Comparison of ENCODE assay signal across 13 cellular contexts in genomic region chr3:123258359-123258758, GRCh38. TPM values are rescaled to one million over a fixed set of nuclear protein-coding genes. Genes with fewer than 3 reads are reported as not detected.
A peak's percentile ranks its signal among the peaks of the same experiment; 100 is the strongest.
DNase-seq lines count a peak whose midpoint lies in the region; ATAC-seq, FAIRE-seq and TF ChIP-seq lines count a peak whose summit lies in the region.
"Had no signal": no experiment of that assay in that cellular context is flagged by ENCODE, and none has a peak within 500 bp of the region (broad histone marks: within the 10 kb centered on the region; RNA-seq: fewer than 3 reads in every experiment).

No MANE protein-coding gene starts in this region.

- peaks cover 43% of the 10 kb centered on the region for H3K36me3 Mint-ChIP-seq in CD8-positive, alpha-beta T cell

- no peaks in the 10 kb centered on the region for H3K4me1 ChIP-seq in CD8-positive, alpha-beta T cell (ENCODE audit: insufficient read depth, low read length)
- H3K4me1 ChIP-seq in adipocyte (ENCODE audit: control insufficient read depth, insufficient read depth, low read length) (peaks cover 5% of the 10 kb centered on the region), upper lobe of left lung (no peaks in the 10 kb centered on the region)
- H3K4me1 ChIP-seq: SJSA1 had no signal

- peak overlapping the region; percentile 16 for H3K9ac ChIP-seq in adipocyte (ENCODE audit: low read length)
- H3K9ac ChIP-seq: KMS-11 had no signal

- no peaks in the 10 kb centered on the region for H3K9me3 Mint-ChIP-seq in CD8-positive, alpha-beta T cell

- ATAC-seq in CD8-positive, alpha-beta T cell: no peak
- ATAC-seq in upper lobe of left lung (ENCODE audit: low FRiP score in 2 of 2): no peak

- no peaks in the 10 kb centered on the region for H3K27me3 ChIP-seq in CD8-positive, alpha-beta T cell (ENCODE audit: insufficient read depth, low read length)
- no peaks in the 10 kb centered on the region for H3K27me3 ChIP-seq in adipocyte (replicated peaks; ENCODE audit: control insufficient read depth, insufficient read depth, low read length)
- H3K27me3 ChIP-seq in upper lobe of left lung: no peaks in the 10 kb centered on the region
- H3K27me3 ChIP-seq: SJSA1 had no signal

- TF ChIP-seq POLR2A in upper lobe of left lung (IDR thresholded peaks at IDR 0.05): no peak

- H3K27ac ChIP-seq in CD8-positive, alpha-beta T cell (ENCODE audit: low read depth, low read length): no peak overlapping the region
- H3K27ac ChIP-seq in upper lobe of left lung: no peak overlapping the region
- H3K27ac ChIP-seq: KMS-11, SJSA1 had no signal

- no peaks in the 10 kb centered on the region for H3K27me3 Mint-ChIP-seq in CD8-positive, alpha-beta T cell (ENCODE audit: low read depth)

- POLR2A ChIA-PET in CD8-positive, alpha-beta T cell (lab: Charles Lee): no interaction called here

- no peak overlapping the region for H3K4me3 Mint-ChIP-seq in CD8-positive, alpha-beta T cell

- DNase-seq in CD8-positive, alpha-beta T cell: no peak
- no peak for DNase-seq in GM19239 (ENCODE audit: insufficient read length, low spot score)
- DNase-seq in adipocyte (ENCODE audit: low read depth): peak; percentile 19
- peak; percentile 32 for DNase-seq in fibroblast of the aortic adventitia (ENCODE audit: low read depth)
- no peak for DNase-seq in activated naive CD4-positive, alpha-beta T cell treated with anti-CD3 and anti-CD28 coated beads, Interleukin-2, amount 50 U/mL, for 16 hours
- no peak for DNase-seq in H4 (ENCODE audit: low spot score)
- DNase-seq in upper lobe of left lung: no peak
- DNase-seq: DND-41, GOT3, NCI-H187 had no signal

- no peaks in the 10 kb centered on the region for H3K9me3 ChIP-seq in CD8-positive, alpha-beta T cell (ENCODE audit: low read length)
- H3K9me3 ChIP-seq in adipocyte (ENCODE audit: control insufficient read depth, low read length): no peaks in the 10 kb centered on the region
- no peaks in the 10 kb centered on the region for H3K9me3 ChIP-seq in upper lobe of left lung
- H3K9me3 ChIP-seq: SJSA1 had no signal

- no peak overlapping the region for H3K4me3 ChIP-seq in CD8-positive, alpha-beta T cell (ENCODE audit: low read depth, low read length)
- H3K4me3 ChIP-seq in adipocyte (ENCODE audit: low read length) (no peak overlapping the region), fibroblast of the aortic adventitia (ENCODE audit: low read depth, low read length) (no peak overlapping the region), upper lobe of left lung (no peak overlapping the region)
- H3K4me3 ChIP-seq: GM12878, SJSA1 had no signal

- no peak for TF ChIP-seq EP300 in upper lobe of left lung (IDR thresholded peaks at IDR 0.05)

- no peaks in the 10 kb centered on the region for H3K36me3 ChIP-seq in CD8-positive, alpha-beta T cell (ENCODE audit: insufficient read depth, low read length)
- H3K36me3 ChIP-seq in adipocyte (ENCODE audit: control insufficient read depth, insufficient read depth, low read length, severe bottlenecking): peaks cover 4% of the 10 kb centered on the region
- peaks cover 0 to 11% (median 0%) of the 10 kb centered on the region in 4 donors for H3K36me3 ChIP-seq in upper lobe of left lung

- CTCF ChIA-PET in CD8-positive, alpha-beta T cell (lab: Charles Lee): interaction anchor here (0.9 kb wide), 1 partner anchor 318 kb away, joined by 5 read pairs; no protein-coding TSS in a partner anchor

- no peaks in the 10 kb centered on the region for H3K4me1 Mint-ChIP-seq in CD8-positive, alpha-beta T cell (ENCODE audit: low read depth)

- peak; percentile 33 for FAIRE-seq in GM19239 (lab: Jason Lieb, UNC)
- FAIRE-seq: GM12878 had no signal

- no peak for TF ChIP-seq CTCF in CD8-positive, alpha-beta T cell (IDR thresholded peaks at IDR 0.05)
- TF ChIP-seq CTCF in fibroblast of the aortic adventitia (IDR thresholded peaks at IDR 0.05; ENCODE audit: insufficient read depth, low read length) (no peak), upper lobe of left lung (IDR thresholded peaks at IDR 0.05) (no peak)

- intact Hi-C loops in CD8-positive, alpha-beta T cell (cut with DNase I, micrococcal nuclease): loop anchor here (5.0 kb wide), 2 partner anchors 501 to 506 kb away; no protein-coding TSS in a partner anchor

- peak overlapping the region; percentile 42 for H3K27ac Mint-ChIP-seq in CD8-positive, alpha-beta T cell

RNA-seq across cellular contexts. Expression of gene SEC22A, which starts 56.6 kb away (rescaled TPM):
- 1 to 10 TPM; 8.6 to 9.1 TPM for total RNA-seq in CD8-positive, alpha-beta T cell
- total RNA-seq in fibroblast of the aortic adventitia (ENCODE audit: low replicate concordance) (21.3 and 44.6 TPM in 2 replicates), upper lobe of left lung (10 to 100 TPM in 5 of 6 donors, 1 to 10 TPM in 1; 5.5 to 22.5 (median 12.3) TPM)
- 58.4 and 66.6 TPM in 2 replicates for total RNA-seq in H4 (2014; rRNA removed; shearing (Covaris generic))

Comparison
In these comparisons a context has a peak if more than half of its experiments do, and no peak if none do; other contexts are left out.
1. DNase-seq: peak in adipocyte (single experiment) and fibroblast of the aortic adventitia (single experiment); none in CD8-positive, alpha-beta T cell (0 of 7), GM19239 (single experiment), activated naive CD4-positive, alpha-beta T cell treated with anti-CD3 and anti-CD28 coated beads, Interleukin-2, amount 50 U/mL, for 16 hours (single experiment), H4 (single experiment) and upper lobe of left lung (0 of 2).